14 cellular contexts compared by ENCODE assay signal in genomic region chr18:24080861-24081260, GRCh38.
"Had no signal": no experiment of that assay in that cellular context is flagged by ENCODE, and none has a peak within 500 bp of the region (broad histone marks: within the 10 kb centered on the region; RNA-seq: fewer than 3 reads in every experiment).

No MANE protein-coding gene starts in this region.

- DNase-seq: activated CD4-positive, CD25-positive, alpha-beta regulatory T cell; activated naive CD4-positive, alpha-beta T cell treated with Interleukin-2 at 50 U/mL for 16 hours; activated T-cell treated with anti-CD3 and anti-CD28 coated beads, Interleukin-2, amount 50 U/mL, for 48 hours; amygdala; cerebellar nuclear complex; dermis blood vessel endothelial cell; endodermal cell; hippocampal formation; kidney glomerular epithelial cell; SHP77 treated with DMSO at 0.1 percent for 48 hours; small intestine; testis had no signal

- H3K9me3 Mint-ChIP-seq: brain, endodermal cell had no signal

- H3K27me3 ChIP-seq: testis had no signal

- H3K4me1 ChIP-seq: parathyroid adenoma had no signal

- H3K27me3 Mint-ChIP-seq: brain had no signal

- H3K27ac ChIP-seq: parathyroid adenoma, testis had no signal

- H3K4me3 ChIP-seq: testis had no signal

- H3K27ac Mint-ChIP-seq: brain, endodermal cell had no signal

- H3K4me3 Mint-ChIP-seq: brain, endodermal cell had no signal

- H3K9me3 ChIP-seq: testis had no signal
